Comparison of ENCODE assay signal across 19 cellular contexts in genomic region chr9:121082075-121082474, GRCh38.
"Had no signal": no experiment of that assay in that cellular context is flagged by ENCODE, and none has a peak within 500 bp of the region (broad histone marks: within the 10 kb centered on the region; RNA-seq: fewer than 3 reads in every experiment).

No MANE protein-coding gene starts in this region.

- H3K27ac Mint-ChIP-seq: activated naive CD8-positive, alpha-beta T cell treated with anti-CD3 and anti-CD28 coated beads, Interleukin-2, amount 10 ng/mL, durations not matched to agents 7 days and 5 days; brain; nephron; T-helper 2 cell treated with Interferon-gamma antibody and Interleukin-4, amounts not matched to agents 5 μg/mL and 100 μg/mL, for 36 hours; type B pancreatic cell had no signal

- H3K9me3 ChIP-seq: left ventricle myocardium inferior, prostate gland had no signal

- H3K27ac ChIP-seq: left ventricle myocardium inferior, prostate gland, skin epidermis had no signal

- H3K4me3 Mint-ChIP-seq: activated naive CD8-positive, alpha-beta T cell treated with anti-CD3 and anti-CD28 coated beads, Interleukin-2, amount 10 ng/mL, durations not matched to agents 7 days and 5 days; brain; nephron; stimulated activated naive CD8-positive, alpha-beta T cell treated with anti-CD3 and anti-CD28 coated beads, Interleukin-15, Interleukin-2, amounts not matched to agents 100 ng/mL and 50 ng/mL, for 24 hours; T-helper 2 cell treated with Interferon-gamma antibody and Interleukin-4, amounts not matched to agents 5 μg/mL and 100 μg/mL, for 36 hours; type B pancreatic cell had no signal

- H3K36me3 ChIP-seq: prostate gland had no signal

- H3K36me3 Mint-ChIP-seq: type B pancreatic cell had no signal

- H3K27me3 Mint-ChIP-seq: activated naive CD8-positive, alpha-beta T cell treated with anti-CD3 and anti-CD28 coated beads, Interleukin-2, amount 10 ng/mL, durations not matched to agents 7 days and 5 days; brain; stimulated activated naive CD8-positive, alpha-beta T cell treated with anti-CD3 and anti-CD28 coated beads, Interleukin-15, Interleukin-2, amounts not matched to agents 100 ng/mL and 50 ng/mL, for 24 hours; type B pancreatic cell had no signal

- H3K4me1 ChIP-seq: left ventricle myocardium inferior, prostate gland had no signal

- H3K4me1 Mint-ChIP-seq: nephron had no signal

- H3K9me3 Mint-ChIP-seq: activated naive CD8-positive, alpha-beta T cell treated with anti-CD3 and anti-CD28 coated beads, Interleukin-2, amount 10 ng/mL, durations not matched to agents 7 days and 5 days; brain; nephron; stimulated activated naive CD8-positive, alpha-beta T cell treated with anti-CD3 and anti-CD28 coated beads, Interleukin-15, Interleukin-2, amounts not matched to agents 100 ng/mL and 50 ng/mL, for 24 hours; T-helper 2 cell treated with Interferon-gamma antibody and Interleukin-4, amounts not matched to agents 5 μg/mL and 100 μg/mL, for 36 hours; type B pancreatic cell had no signal

- ATAC-seq: right cardiac atrium had no signal

- DNase-seq: activated CD4-positive, CD25-positive, alpha-beta regulatory T cell treated with anti-CD3 and anti-CD28 coated beads, Interleukin-2, amount 50 U/mL, for 72 hours; activated naive CD4-positive, alpha-beta T cell; activated naive CD8-positive, alpha-beta T cell treated with anti-CD3 and anti-CD28 coated beads, Interleukin-2, amount 10 ng/mL, durations not matched to agents 7 days and 5 days; cortex of kidney; effector memory CD4-positive, alpha-beta T cell; foreskin fibroblast; hypothalamus; kidney; left ventricle myocardium inferior; occipital lobe; right cardiac atrium; stimulated activated CD4-positive, alpha-beta T cell treated with anti-CD3 and anti-CD28 coated beads, Interleukin-4, amount 100 ng/mL, for 24 hours had no signal

- H3K4me3 ChIP-seq: left ventricle myocardium inferior, prostate gland, skin epidermis had no signal
